19 cellular contexts compared by ENCODE assay signal in genomic region chr11:86230196-86230813, GRCh38. TPM values are rescaled to one million over a fixed set of nuclear protein-coding genes. Genes with fewer than 3 reads are reported as not detected.
DNase-seq lines count a peak whose midpoint lies in the region; ATAC-seq, FAIRE-seq and TF ChIP-seq lines count a peak whose summit lies in the region.
"Had no signal": no experiment of that assay in that cellular context is flagged by ENCODE, and none has a peak within 500 bp of the region (broad histone marks: within the 10 kb centered on the region; RNA-seq: fewer than 3 reads in every experiment).

No MANE protein-coding gene starts in this region.

- peaks cover 6% of the 10 kb centered on the region for H3K9me3 Mint-ChIP-seq in natural killer cell treated with Interleukin-12 subunit alpha and Interleukin-12 subunit beta and Interleukin-15 and Interleukin-18, amount 100 ng/mL, for 72 hours
- no peaks in the 10 kb centered on the region for H3K9me3 Mint-ChIP-seq in natural killer cell
- H3K9me3 Mint-ChIP-seq in stimulated activated memory B cell treated with anti-CD40 and anti-IgM and Interleukin-4, amounts not matched to agents 10 μg/mL and 1 μg/mL and 100 μg/mL, for 72 hours, result peaks cover 3% of the 10 kb centered on the region

- H2AK5ac ChIP-seq in H1 (ENCODE audit: low read depth, low read length), result no peak overlapping the region

- no peaks in the 10 kb centered on the region for H4K20me1 ChIP-seq in H1 (replicated peaks in 1 of 2; ENCODE audit: control insufficient read depth in 1 of 2, insufficient read depth in 2 of 2, low read length in 2 of 2)

- TF ChIP-seq CTCF in natural killer cell (IDR thresholded peaks at IDR 0.05) (no peak), Panc1 (IDR thresholded peaks at IDR 0.05) (peak; percentile 19), H1 (IDR thresholded peaks at IDR 0.05; ENCODE audit: control extremely low read depth in 1 of 3, insufficient read depth in 1 of 3, low read depth in 1 of 3, low read length in 3 of 3) (peak; percentile 17 to 41 (median 20); a peak in 3 of 4 replicates), lower leg skin (IDR thresholded peaks at IDR 0.05) (no peak)

- H3K4me3 Mint-ChIP-seq in natural killer cell treated with Interleukin-12 subunit alpha and Interleukin-12 subunit beta and Interleukin-15 and Interleukin-18, amount 100 ng/mL, for 72 hours, result peak overlapping the region; percentile 18
- H3K4me3 Mint-ChIP-seq in natural killer cell, result no peak overlapping the region
- H3K4me3 Mint-ChIP-seq in stimulated activated memory B cell treated with anti-CD40 and anti-IgM and Interleukin-4, amounts not matched to agents 10 μg/mL and 1 μg/mL and 100 μg/mL, for 72 hours, result no peak overlapping the region

- POLR2A ChIA-PET in Panc1 (lab: Charles Lee) (no interaction called here), H1 (lab: Charles Lee; ENCODE audit: partially characterized antibody) (interaction anchor here (0.6 to 3.4 kb wide), 5 partner anchors 10 to 161 kb away, joined by 3 to 15 read pairs (median 7); partner anchors contain the start of genes EED and PICALM)

- CTCF ChIA-PET in Panc1 (lab: Charles Lee), result interaction anchor here (1.0 kb wide), 1 partner anchor 163 kb away, joined by 3 read pairs; no protein-coding TSS in a partner anchor
- CTCF ChIA-PET in H1 (lab: Charles Lee; ENCODE audit: partially characterized antibody), result interaction anchor here (0.7 to 3.0 kb wide), 19 partner anchors 7 to 372 kb away, joined by 3 to 18 read pairs (median 4); partner anchors contain the start of gene EED

- no peaks in the 10 kb centered on the region for H3K4me1 ChIP-seq in Panc1 (ENCODE audit: control insufficient read depth, insufficient read depth, low read length)
- peaks cover 0 to 7% (median 0%) of the 10 kb centered on the region in 4 experiments; a peak in 1 of 7 replicates for H3K4me1 ChIP-seq in H1 (replicated peaks in 1 of 4; ENCODE audit: control insufficient read depth in 3 of 4, insufficient read depth in 4 of 4, low read length in 3 of 4)

- ATAC-seq in natural killer cell treated with Interleukin-12 subunit alpha and Interleukin-12 subunit beta and Interleukin-15 and Interleukin-18, amount 100 ng/mL, for 72 hours, result no peak
- ATAC-seq in natural killer cell, result no peak
- ATAC-seq in Panc1, result peak; percentile 51; the same call in 1 of the 2 replicates
- ATAC-seq in stimulated activated memory B cell treated with anti-CD40 and anti-IgM and Interleukin-4, amounts not matched to agents 10 μg/mL and 1 μg/mL and 100 μg/mL, for 72 hours, result no peak

- no peak overlapping the region for H4K5ac ChIP-seq in H1 (ENCODE audit: insufficient read length, low read depth, low read length)

- no peak overlapping the region for H3K4ac ChIP-seq in H1 (replicated peaks; ENCODE audit: insufficient read length, low read depth, low read length)

- H2BK15ac ChIP-seq in H1 (ENCODE audit: low read length), result no peak overlapping the region

- 84% methylated on average over 1 of the region's 1 CpG; no CpG with 5 or more reads in 1 of the 2 experiments for WGBS in H1 (ENCODE audit: extremely low coverage in 1 of 2, insufficient coverage in 1 of 2, insufficient read length in 1 of 2, insufficient replicate concordance in 2 of 2, low coverage in 1 of 2, low lambda C conversion rate in 2 of 2, missing lambda C conversion rate in 1 of 2), 2 experiments
- 61 to 65% methylated on average over 1 of the region's 1 CpG for WGBS in lower leg skin, 2 donors

- no peaks in the 10 kb centered on the region for H3K36me3 ChIP-seq in Panc1 (ENCODE audit: control insufficient read depth, insufficient read depth, low read length)
- H3K36me3 ChIP-seq in H1 (ENCODE audit: control insufficient read depth in 2 of 4, insufficient read depth in 4 of 4, low read length in 3 of 4), result no peaks in the 10 kb centered on the region
- H3K36me3 ChIP-seq: ovary, thoracic aorta had no signal

- no peak overlapping the region for H2BK12ac ChIP-seq in H1 (ENCODE audit: low read depth, low read length)

- no peaks in the 10 kb centered on the region for H3K9me3 ChIP-seq in Panc1 (ENCODE audit: control insufficient read depth, insufficient read depth, low read depth, low read length)
- H3K9me3 ChIP-seq in H1 (ENCODE audit: insufficient read depth in 2 of 2, low read depth in 1 of 2, low read length in 1 of 2), result 0 out of 4 replicates have a peak, but pooled peaks cover 0 to 2% of the 10 kb centered on the region in 2 experiments
- H3K9me3 ChIP-seq: ovary, thoracic aorta had no signal

- DNase-seq in natural killer cell treated with Interleukin-12 subunit alpha and Interleukin-12 subunit beta and Interleukin-15 and Interleukin-18, amount 100 ng/mL, for 72 hours (ENCODE audit: low spot score), result no peak
- DNase-seq in natural killer cell, result no peak
- DNase-seq in Panc1 (ENCODE audit: low read depth, low spot score), result no peak
- DNase-seq in H1 (ENCODE audit: low read depth in 1 of 2, low spot score in 2 of 2), result no peak
- DNase-seq in lower leg skin (ENCODE audit: low spot score in 2 of 2), result no peak
- no peak for DNase-seq in HuH-7.5 (ENCODE audit: low spot score)
- no peak for DNase-seq in globus pallidus (ENCODE audit: low spot score)
- DNase-seq: activated CD4-positive, alpha-beta T cell treated with anti-CD3 and anti-CD28 coated beads for 4 hours; AML-193; DMS79 treated with DMSO at 0.1 percent for 48 hours; KG1; NCI-H187; NCI-H526 treated with DMSO at 0.1 percent for 48 hours; ovary; RPMI8226; stimulated activated CD4-positive, alpha-beta T cell treated with anti-CD3 and anti-CD28 coated beads, Interleukin-12 subunit alpha, Interleukin-12 subunit beta, amount 100 ng/mL, for 4 hours; T-helper 2 cell had no signal

- H3K27me3 Mint-ChIP-seq in natural killer cell treated with Interleukin-12 subunit alpha and Interleukin-12 subunit beta and Interleukin-15 and Interleukin-18, amount 100 ng/mL, for 72 hours, result peaks cover 6 to 11% of the 10 kb centered on the region in 2 donors
- peaks cover 10 to 23% of the 10 kb centered on the region in 2 donors for H3K27me3 Mint-ChIP-seq in natural killer cell (ENCODE audit: low read depth in 2 of 2)
- no peaks in the 10 kb centered on the region for H3K27me3 Mint-ChIP-seq in stimulated activated memory B cell treated with anti-CD40 and anti-IgM and Interleukin-4, amounts not matched to agents 10 μg/mL and 1 μg/mL and 100 μg/mL, for 72 hours

- H3K9ac ChIP-seq in H1 (replicated peaks in 1 of 4; ENCODE audit: extremely low read depth in 1 of 4, low read depth in 3 of 4, low read length in 3 of 4), result no peak overlapping the region

- no peak overlapping the region for H2BK5ac ChIP-seq in H1 (ENCODE audit: low read depth, low read length)

- H4K8ac ChIP-seq in H1 (ENCODE audit: extremely low read depth, insufficient read depth, low read length), result no peak overlapping the region

- no peak overlapping the region for H2BK120ac ChIP-seq in H1 (replicated peaks; ENCODE audit: low read depth, low read length)

- peaks cover 35 to 42% of the 10 kb centered on the region in 2 donors for H3K4me1 Mint-ChIP-seq in natural killer cell treated with Interleukin-12 subunit alpha and Interleukin-12 subunit beta and Interleukin-15 and Interleukin-18, amount 100 ng/mL, for 72 hours (ENCODE audit: low read depth in 2 of 2)
- H3K4me1 Mint-ChIP-seq in natural killer cell, result no peaks in the 10 kb centered on the region
- H3K4me1 Mint-ChIP-seq in stimulated activated memory B cell treated with anti-CD40 and anti-IgM and Interleukin-4, amounts not matched to agents 10 μg/mL and 1 μg/mL and 100 μg/mL, for 72 hours, result peaks cover 27% of the 10 kb centered on the region

- peak overlapping the region; percentile 82; the same call in 1 of the 2 replicates for H2AFZ ChIP-seq in H1 (ENCODE audit: low read length)

- H3K79me2 ChIP-seq in H1 (ENCODE audit: control insufficient read depth in 1 of 2, insufficient read depth in 2 of 2, low read length in 2 of 2), result no peaks in the 10 kb centered on the region

- in situ Hi-C loops in Panc1 (cut with HindIII; ENCODE audit: low pct_unique_long_range_greater_than_20kb, low sequenced_read_pairs), result no loop called here

- H3K36me3 Mint-ChIP-seq in natural killer cell treated with Interleukin-12 subunit alpha and Interleukin-12 subunit beta and Interleukin-15 and Interleukin-18, amount 100 ng/mL, for 72 hours, result no peaks in the 10 kb centered on the region
- no peaks in the 10 kb centered on the region for H3K36me3 Mint-ChIP-seq in natural killer cell
- H3K36me3 Mint-ChIP-seq in stimulated activated memory B cell treated with anti-CD40 and anti-IgM and Interleukin-4, amounts not matched to agents 10 μg/mL and 1 μg/mL and 100 μg/mL, for 72 hours, result no peaks in the 10 kb centered on the region

- H3K27ac Mint-ChIP-seq in natural killer cell treated with Interleukin-12 subunit alpha and Interleukin-12 subunit beta and Interleukin-15 and Interleukin-18, amount 100 ng/mL, for 72 hours, result peak overlapping the region; percentile 88
- H3K27ac Mint-ChIP-seq in natural killer cell, result no peak overlapping the region
- H3K27ac Mint-ChIP-seq in stimulated activated memory B cell treated with anti-CD40 and anti-IgM and Interleukin-4, amounts not matched to agents 10 μg/mL and 1 μg/mL and 100 μg/mL, for 72 hours, result no peak overlapping the region

- TF ChIP-seq EP300 in H1 (IDR thresholded peaks at IDR 0.05; ENCODE audit: borderline replicate concordance in 1 of 2, low read depth in 2 of 2, low read length in 2 of 2), result no peak

- no peak overlapping the region for H3K14ac ChIP-seq in H1 (ENCODE audit: insufficient read length)

- H3K4me3 ChIP-seq in Panc1 (ENCODE audit: low read depth in 2 of 2, low read length in 2 of 2) (no peak overlapping the region), H1 (ENCODE audit: extremely low read depth in 1 of 4, insufficient read depth in 2 of 4, low read depth in 3 of 4, low read length in 4 of 4) (no peak overlapping the region), lower leg skin (ENCODE audit: low read depth, poor library complexity, severe bottlenecking) (no peak overlapping the region)
- H3K4me3 ChIP-seq: ovary, thoracic aorta had no signal

- intact Hi-C loops in natural killer cell (cut with micrococcal nuclease), result no loop called here
- intact Hi-C loops in Panc1 (cut with micrococcal nuclease; ENCODE audit: unreplicated experiment), result no loop called here
- intact Hi-C loops in lower leg skin (cut with DNase I; ENCODE audit: low total_unique reads), result no loop called here

- TF ChIP-seq POLR2A in H1 (IDR thresholded peaks at IDR 0.05; ENCODE audit: control extremely low read depth in 1 of 2, low read depth in 2 of 2, low read length in 2 of 2) (peak in 1 of 2 experiments; percentile 43; a peak in 1 of 3 replicates), lower leg skin (IDR thresholded peaks at IDR 0.05) (no peak)

- no peak overlapping the region for H3K27ac ChIP-seq in Panc1 (ENCODE audit: low read length)
- H3K27ac ChIP-seq in H1 (ENCODE audit: low read depth, low read length), result no peak overlapping the region
- H3K27ac ChIP-seq: ovary, thoracic aorta had no signal

- H4K91ac ChIP-seq in H1 (replicated peaks; ENCODE audit: insufficient read length, low read length), result no peak overlapping the region

- no peak overlapping the region for H3K56ac ChIP-seq in H1 (replicated peaks; ENCODE audit: insufficient read length, low read depth, low read length)

- no peaks in the 10 kb centered on the region for H3K79me1 ChIP-seq in H1 (ENCODE audit: low read depth, low read length)

- H3K4me2 ChIP-seq in H1 (ENCODE audit: insufficient read depth in 1 of 2, low read depth in 2 of 2, low read length in 2 of 2), result no peak overlapping the region

- H3K27me3 ChIP-seq in Panc1 (ENCODE audit: control insufficient read depth, insufficient read depth, low read length) (no peaks in the 10 kb centered on the region; the same call in 1 of the 2 replicates), H1 (replicated peaks in 1 of 4; ENCODE audit: control insufficient read depth in 3 of 4, extremely low read depth in 1 of 4, insufficient read depth in 3 of 4, low read length in 3 of 4) (no peaks in the 10 kb centered on the region)
- H3K27me3 ChIP-seq: ovary had no signal

- peak; percentile 28 to 32; a peak in 2 of 4 replicates for TF ChIP-seq RAD21 in H1 (IDR thresholded peaks at IDR 0.05 in 1 of 2, conservative IDR thresholded peaks at IDR 0.05 in 1 of 2; ENCODE audit: low read depth in 2 of 2, low read length in 2 of 2)

- no peak overlapping the region for H2BK20ac ChIP-seq in H1 (ENCODE audit: low read length)

- no peak for FAIRE-seq in H1 (lab: Jason Lieb, UNC)

- BruUV-seq in Panc1 (replicated peaks; lab: Mats Ljungman, UMichigan), result no TSS peak

- H3K18ac ChIP-seq in H1 (ENCODE audit: extremely low read depth, low read length), result no peak overlapping the region

- H3K23ac ChIP-seq in H1 (ENCODE audit: insufficient read length), result no peak overlapping the region

- no peaks in the 10 kb centered on the region for H3K23me2 ChIP-seq in H1 (ENCODE audit: low read depth, low read length)

RNA-seq across cellular contexts. Expression of gene EED, which starts 14.2 kb away (rescaled TPM):
- 100 to 1,000 TPM in 1 of 2 donors, 10 to 100 TPM in 1; 89.3 to 143 TPM for total RNA-seq in natural killer cell treated with Interleukin-12 subunit alpha and Interleukin-12 subunit beta and Interleukin-15 and Interleukin-18, amount 100 ng/mL, for 72 hours
- total RNA-seq in natural killer cell (10 to 100 TPM; 26.0 to 36.9 (median 34.0) TPM), Panc1 (2021; ENCODE audit: unreplicated experiment) (29.0 TPM), lower leg skin (10 to 100 TPM; 13.7 to 18.8 (median 16.2) TPM)
- 19.7 TPM for polyA plus RNA-seq in Panc1 (2012; ENCODE audit: insufficient read length)
- 26.8 and 26.9 TPM in 2 replicates for total RNA-seq in H1 (2021; fragmentation: NEBNext Ultra II Directional; extraction: Animal tissue kit (Norgen Biotek cat#: 25700))
- 7.0 and 12.6 TPM in 2 replicates for polyA plus RNA-seq in H1 (2011; rRNA removed)
- polyA plus RNA-seq in H1 (2011; cell fraction: cytosol; rRNA removed), result 15.5 TPM
- polyA plus RNA-seq in H1 (2011; cell fraction: nucleus; rRNA removed), result 5.0 TPM
- polyA plus RNA-seq in H1 (2012, experiment 1 of 2), result 27.0 to 42.0 TPM (median 28.6 TPM) in 4 replicates
- 5.9 TPM for polyA plus RNA-seq in H1 (2012, experiment 2 of 2)
- 12.8 TPM for polyA plus RNA-seq in H1 (2013, experiment 1 of 2)
- 13.5 TPM for polyA plus RNA-seq in H1 (2013, experiment 2 of 2)
- polyA minus RNA-seq in H1 (2011; rRNA and poly(A)+ RNA removed), result 11.4 and 15.4 TPM in 2 replicates
- polyA minus RNA-seq in H1 (2011; cell fraction: cytosol; rRNA and poly(A)+ RNA removed), result 10.7 TPM
- polyA minus RNA-seq in H1 (2011; cell fraction: nucleus; rRNA and poly(A)+ RNA removed), result 26.1 TPM

Comparison
In these comparisons a context has a peak if more than half of its experiments do, and no peak if none do; other contexts are left out.
1. H3K27ac Mint-ChIP-seq: peak in natural killer cell treated with Interleukin-12 subunit alpha and Interleukin-12 subunit beta and Interleukin-15 and Interleukin-18, amount 100 ng/mL, for 72 hours (2 of 2); none in natural killer cell (0 of 2) and stimulated activated memory B cell treated with anti-CD40 and anti-IgM and Interleukin-4, amounts not matched to agents 10 μg/mL and 1 μg/mL and 100 μg/mL, for 72 hours (single experiment).
2. CTCF ChIP-seq: peak in Panc1 (single experiment) and H1 (3 of 3); none in natural killer cell (single experiment) and lower leg skin (0 of 3).